In genomic region chr2:178413472-178414265, GRCh38 we compare ENCODE assay signal across 8 cellular contexts. TPM values are rescaled to one million over a fixed set of nuclear protein-coding genes. Genes with fewer than 3 reads are reported as not detected.
DNase-seq lines count a peak whose midpoint lies in the region; ATAC-seq and TF ChIP-seq lines count a peak whose summit lies in the region.

No MANE protein-coding gene starts in this region.

- H3K36me3 Mint-ChIP-seq in activated CD4-positive, alpha-beta T cell treated with anti-CD3 and anti-CD28 coated beads, Interleukin-2, amount 10 ng/mL, durations not matched to agents 7 days and 5 days (ENCODE audit: low read depth), result peaks cover 9% of the 10 kb centered on the region

- no peaks in the 10 kb centered on the region for H3K36me3 ChIP-seq in left lung

- H3K9me3 Mint-ChIP-seq in activated CD4-positive, alpha-beta T cell treated with anti-CD3 and anti-CD28 coated beads, Interleukin-2, amount 10 ng/mL, durations not matched to agents 7 days and 5 days, result no peaks in the 10 kb centered on the region

- TF ChIP-seq CTCF in AG10803 (conservative IDR thresholded peaks at IDR 0.05; ENCODE audit: low read length), result 0 out of 2 replicates have a peak, but pooled peaks have one; percentile 1
- TF ChIP-seq CTCF in left lung (IDR thresholded peaks at IDR 0.05), result no peak

- H3K9me3 ChIP-seq in left lung, result no peaks in the 10 kb centered on the region

- H3K27me3 Mint-ChIP-seq in activated CD4-positive, alpha-beta T cell treated with anti-CD3 and anti-CD28 coated beads, Interleukin-2, amount 10 ng/mL, durations not matched to agents 7 days and 5 days, result peaks cover 3% of the 10 kb centered on the region

- CTCF ChIA-PET in activated CD4-positive, alpha-beta T cell treated with anti-CD3 and anti-CD28 coated beads, Interleukin-2, amount 10 ng/mL, durations not matched to agents 7 days and 5 days (lab: Charles Lee), result interaction anchor here (0.6 to 4.0 kb wide), 30 partner anchors 9 to 302 kb away, joined by 3 to 52 read pairs (median 5); partner anchors contain the start of genes PLEKHA3 and RBM45

- H3K27ac ChIP-seq in left lung, result peak overlapping the region; percentile 86 to 98

- H3K4me3 ChIP-seq in AG10803 (ENCODE audit: low read length) (peak overlapping the region; percentile 68), left lung (peak overlapping the region; percentile 53 to 61)

- DNase-seq in AG10803 (ENCODE audit: low read depth), result peak; percentile 60
- peak; percentile 75 to 83 for DNase-seq in NCI-H446 (lab: John Stamatoyannopoulos, UW)
- DNase-seq in activated CD4-positive, alpha-beta T cell treated with anti-CD3 and anti-CD28 coated beads, Interleukin-2, amount 10 ng/mL, durations not matched to agents 7 days and 5 days, result peak; percentile 81
- peak; percentile 64 for DNase-seq in dedifferentiated amniotic fluid mesenchymal stem cell (ENCODE audit: extremely low spot score)
- peak; percentile 85 to 94 for DNase-seq in left lung
- DNase-seq in stimulated activated CD4-positive, alpha-beta T cell treated with anti-CD3 and anti-CD28 coated beads, Interleukin-2, amount 100 ng/mL, for 4 hours (ENCODE audit: low read depth), result peak; percentile 64

- peak overlapping the region; percentile 99 for H3K27ac Mint-ChIP-seq in activated CD4-positive, alpha-beta T cell treated with anti-CD3 and anti-CD28 coated beads, Interleukin-2, amount 10 ng/mL, durations not matched to agents 7 days and 5 days

- ATAC-seq in GM19025 (IDR thresholded peaks at IDR 0.05; ENCODE audit: low read depth, unreplicated experiment) (peak; percentile 78), HG03196 (IDR thresholded peaks at IDR 0.05; ENCODE audit: unreplicated experiment) (peak; percentile 72), left lung (peak; percentile 88)

- H3K27me3 ChIP-seq in left lung, result no peaks in the 10 kb centered on the region

- H3K4me1 ChIP-seq in left lung, result peaks cover 10 to 27% of the 10 kb centered on the region in 2 donors

- H3K4me1 Mint-ChIP-seq in activated CD4-positive, alpha-beta T cell treated with anti-CD3 and anti-CD28 coated beads, Interleukin-2, amount 10 ng/mL, durations not matched to agents 7 days and 5 days, result peaks cover 39% of the 10 kb centered on the region

- intact Hi-C loops in left lung (cut with DNase I), result no loop called here

- POLR2A ChIA-PET in activated CD4-positive, alpha-beta T cell treated with anti-CD3 and anti-CD28 coated beads, Interleukin-2, amount 10 ng/mL, durations not matched to agents 7 days and 5 days (lab: Charles Lee), result interaction anchor here (1.2 to 2.4 kb wide), 2 partner anchors 9 to 37 kb away, joined by 5 to 14 read pairs; partner anchors contain the start of genes PJVK and PRKRA

- H3K4me3 Mint-ChIP-seq in activated CD4-positive, alpha-beta T cell treated with anti-CD3 and anti-CD28 coated beads, Interleukin-2, amount 10 ng/mL, durations not matched to agents 7 days and 5 days, result peak overlapping the region; percentile 95

RNA-seq across cellular contexts. Expression of gene PRKRA, which starts 37.3 kb away (rescaled TPM):
- total RNA-seq in activated CD4-positive, alpha-beta T cell treated with anti-CD3 and anti-CD28 coated beads, Interleukin-2, amount 10 ng/mL, durations not matched to agents 7 days and 5 days, result 10 to 100 TPM; 37.4 to 38.2 TPM
- 10 to 100 TPM; 45.2 to 45.4 TPM for total RNA-seq in left lung

RNA-seq across cellular contexts. Expression of gene PJVK, which starts 37.5 kb away (rescaled TPM):
- total RNA-seq in activated CD4-positive, alpha-beta T cell treated with anti-CD3 and anti-CD28 coated beads, Interleukin-2, amount 10 ng/mL, durations not matched to agents 7 days and 5 days, result 1 to 10 TPM; 1.5 to 2.2 TPM
- total RNA-seq in left lung, result 1 to 10 TPM; 2.0 to 2.7 TPM

Comparison
In these comparisons a context has a peak if more than half of its experiments do, and no peak if none do; other contexts are left out.
1. Peak in every context shown above with its lines: DNase-seq, ATAC-seq, H3K4me3 ChIP-seq and H3K27ac ChIP-seq.